Comparison of ENCODE assay signal across 21 cellular contexts in genomic region chr1:200524092-200524491, GRCh38.
DNase-seq lines count a peak whose midpoint lies in the region; ATAC-seq and TF ChIP-seq lines count a peak whose summit lies in the region.
"Had no signal": no experiment of that assay in that cellular context is flagged by ENCODE, and none has a peak within 500 bp of the region (broad histone marks: within the 10 kb centered on the region; RNA-seq: fewer than 3 reads in every experiment).

No MANE protein-coding gene starts in this region.

- WGBS in endodermal cell (ENCODE audit: insufficient coverage in 1 of 2, insufficient read length in 1 of 2), 2 experiments = 81 to 94% methylated on average over 2 of the region's 2 CpGs

- H3K4me2 ChIP-seq in Karpas-422 (ENCODE audit: low read depth, low read length, poor library complexity, severe bottlenecking) = no peak overlapping the region
- H3K4me2 ChIP-seq: A549 had no signal

- no peaks in the 10 kb centered on the region for H4K20me1 ChIP-seq in Karpas-422 (ENCODE audit: insufficient read depth, low read depth, low read length)

- H3K4me1 ChIP-seq in Karpas-422 (ENCODE audit: low read length) (peaks cover 14% of the 10 kb centered on the region), endodermal cell (ENCODE audit: control insufficient read depth, insufficient read depth, low read length) (peaks cover 4% of the 10 kb centered on the region)
- H3K4me1 ChIP-seq: Peyer's patch had no signal

- H3K9ac ChIP-seq in Karpas-422 (ENCODE audit: low read length) (no peak overlapping the region), endodermal cell (ENCODE audit: extremely low read depth, low read length, poor library complexity, severe bottlenecking) (no peak overlapping the region)

- H3K9me3 Mint-ChIP-seq in endodermal cell (no peaks in the 10 kb centered on the region), neural crest cell (no peaks in the 10 kb centered on the region)
- H3K9me3 Mint-ChIP-seq: HFFc6 had no signal

- H3K9me3 ChIP-seq in Karpas-422 (ENCODE audit: low read length) (no peaks in the 10 kb centered on the region), endodermal cell (ENCODE audit: control insufficient read depth, low read length) (no peaks in the 10 kb centered on the region)
- H3K9me3 ChIP-seq: A549, Peyer's patch had no signal

- H3K4me3 Mint-ChIP-seq in endodermal cell (no peak overlapping the region), neural crest cell (no peak overlapping the region)
- H3K4me3 Mint-ChIP-seq: B cell; CD4-positive, CD25-positive, alpha-beta regulatory T cell; HFFc6 had no signal

- H3K9me2 ChIP-seq in Karpas-422 (replicated peaks; ENCODE audit: insufficient read depth, low read length) = no peaks in the 10 kb centered on the region

- ATAC-seq in GM19452 (IDR thresholded peaks at IDR 0.05; ENCODE audit: unreplicated experiment) = no peak
- ATAC-seq: A549, SK-N-SH treated with all-trans-retinoic acid at 6 μM for 48 hours had no signal

- no peak overlapping the region for H2AFZ ChIP-seq in Karpas-422 (ENCODE audit: low read length)

- DNase-seq in NCI-H2107 treated with DMSO at 0.1 percent for 48 hours (lab: John Stamatoyannopoulos, UW; ENCODE audit: unreplicated experiment) (peak; percentile 62), NCI-H2107 (lab: John Stamatoyannopoulos, UW) (no peak), Karpas-422 (peak; percentile 26), endodermal cell (peak; percentile 77), neural crest cell (ENCODE audit: low read depth, low spot score) (no peak), superior temporal gyrus (ENCODE audit: extremely low spot score) (no peak)
- DNase-seq in activated CD8-positive, alpha-beta memory T cell treated with anti-CD3 and anti-CD28 coated beads, Interleukin-2, amount 50 U/mL, for 48 hours = no peak
- DNase-seq: CD4-positive, CD25-positive, alpha-beta regulatory T cell; DND-41; HFFc6; Kasumi-1; NCI-H1694 treated with DMSO at 0.1 percent for 48 hours; NCI-H2081 treated with DMSO at 0.1 percent for 48 hours; NCI-H2227 treated with DMSO at 0.1 percent for 48 hours; NCI-H524; NCI-H82; Peyer's patch had no signal

- H3K27me3 ChIP-seq in Karpas-422 (ENCODE audit: low read length) (no peaks in the 10 kb centered on the region), endodermal cell (ENCODE audit: control insufficient read depth, insufficient read depth, low read length, poor library complexity, severe bottlenecking) (no peaks in the 10 kb centered on the region)
- H3K27me3 ChIP-seq: Peyer's patch had no signal

- TF ChIP-seq CTCF in endodermal cell (conservative IDR thresholded peaks at IDR 0.05) = no peak
- no peak for TF ChIP-seq CTCF in neural crest cell (conservative IDR thresholded peaks at IDR 0.05)

- H3K27me3 Mint-ChIP-seq in endodermal cell (ENCODE audit: insufficient read depth) (no peaks in the 10 kb centered on the region), neural crest cell (ENCODE audit: low read depth) (no peaks in the 10 kb centered on the region)
- H3K27me3 Mint-ChIP-seq: B cell had no signal

- H3K79me2 ChIP-seq in Karpas-422 (ENCODE audit: low read length) = no peaks in the 10 kb centered on the region

- H3K36me3 ChIP-seq in Karpas-422 (ENCODE audit: insufficient read depth, low read length) = no peaks in the 10 kb centered on the region
- H3K36me3 ChIP-seq in endodermal cell (ENCODE audit: control insufficient read depth, insufficient read depth, low read length) = no peaks in the 10 kb centered on the region
- H3K36me3 ChIP-seq: Peyer's patch had no signal

- H3K4me3 ChIP-seq in Karpas-422 (ENCODE audit: low read length) (no peak overlapping the region), endodermal cell (ENCODE audit: low read length) (no peak overlapping the region)
- H3K4me3 ChIP-seq: A549, Peyer's patch had no signal

- H3K27ac Mint-ChIP-seq in endodermal cell (peak overlapping the region; percentile 63), neural crest cell (ENCODE audit: unreplicated experiment) (peak overlapping the region; percentile 62)
- H3K27ac Mint-ChIP-seq: B cell; CD4-positive, CD25-positive, alpha-beta regulatory T cell; HFFc6 had no signal

- H3K27ac ChIP-seq in Karpas-422 (ENCODE audit: low read length) (no peak overlapping the region), endodermal cell (ENCODE audit: low read depth, low read length) (no peak overlapping the region)
- H3K27ac ChIP-seq: A549, Peyer's patch had no signal

- H3K4me1 Mint-ChIP-seq in endodermal cell = peaks cover 14% of the 10 kb centered on the region
- peaks cover 14% of the 10 kb centered on the region for H3K4me1 Mint-ChIP-seq in neural crest cell
- H3K4me1 Mint-ChIP-seq: CD4-positive, CD25-positive, alpha-beta regulatory T cell had no signal

- H3K36me3 Mint-ChIP-seq in endodermal cell (ENCODE audit: low read depth) (no peaks in the 10 kb centered on the region), neural crest cell (ENCODE audit: low read depth) (no peaks in the 10 kb centered on the region)
- H3K36me3 Mint-ChIP-seq: CD4-positive, CD25-positive, alpha-beta regulatory T cell had no signal

Comparison
In these comparisons a context has a peak if more than half of its experiments do, and no peak if none do; other contexts are left out.
1. DNase-seq: peak in NCI-H2107 treated with DMSO at 0.1 percent for 48 hours (single experiment), Karpas-422 (single experiment) and endodermal cell (single experiment); none in NCI-H2107 (single experiment), neural crest cell (single experiment), activated CD8-positive, alpha-beta memory T cell treated with anti-CD3 and anti-CD28 coated beads, Interleukin-2, amount 50 U/mL, for 48 hours (single experiment) and superior temporal gyrus (single experiment).